In genomic region chr2:175008801-175009495, GRCh38 we compare ENCODE assay signal across 19 cellular contexts.
"Had no signal": no experiment of that assay in that cellular context is flagged by ENCODE, and none has a peak within 500 bp of the region (broad histone marks: within the 10 kb centered on the region; RNA-seq: fewer than 3 reads in every experiment).

No MANE protein-coding gene starts in this region.

- H3K9me3 Mint-ChIP-seq: activated naive CD4-positive, alpha-beta T cell treated with anti-CD3 and anti-CD28 coated beads, Interleukin-2, amount 10 ng/mL, durations not matched to agents 7 days and 5 days; brain; memory B cell; neural progenitor cell had no signal

- H3K4me3 Mint-ChIP-seq: activated CD4-positive, alpha-beta memory T cell treated with anti-CD3 and anti-CD28 coated beads, Interleukin-2, amount 10 ng/mL, durations not matched to agents 7 days and 5 days; activated CD4-positive, alpha-beta T cell treated with anti-CD3 and anti-CD28 coated beads, Interleukin-2, amount 10 ng/mL, durations not matched to agents 24 days and 14 days; activated naive CD4-positive, alpha-beta T cell treated with anti-CD3 and anti-CD28 coated beads, Interleukin-2, amount 10 ng/mL, durations not matched to agents 7 days and 5 days; activated T-cell treated with anti-CD3 and anti-CD28 coated beads, Interleukin-2, amount 50 U/mL, for 72 hours; memory B cell; naive thymus-derived CD8-positive, alpha-beta T cell; neural progenitor cell had no signal

- H3K27ac Mint-ChIP-seq: activated CD4-positive, alpha-beta memory T cell treated with anti-CD3 and anti-CD28 coated beads, Interleukin-2, amount 10 ng/mL, durations not matched to agents 7 days and 5 days; activated CD4-positive, alpha-beta T cell treated with anti-CD3 and anti-CD28 coated beads, Interleukin-2, amount 10 ng/mL, durations not matched to agents 24 days and 14 days; activated naive CD4-positive, alpha-beta T cell treated with anti-CD3 and anti-CD28 coated beads, Interleukin-2, amount 10 ng/mL, durations not matched to agents 7 days and 5 days; activated T-cell treated with anti-CD3 and anti-CD28 coated beads, Interleukin-2, amount 50 U/mL, for 72 hours; memory B cell; naive thymus-derived CD8-positive, alpha-beta T cell; neural progenitor cell; progenitor cell of endocrine pancreas had no signal

- H3K27me3 ChIP-seq: neural progenitor cell had no signal

- ATAC-seq: activated CD4-positive, CD25-positive, alpha-beta regulatory T cell treated with anti-CD3 and anti-CD28 coated beads, Interleukin-2, amount 50 U/mL, for 24 hours; activated T-cell treated with anti-CD3 and anti-CD28 coated beads, Interleukin-2, amount 50 U/mL, for 72 hours; naive thymus-derived CD8-positive, alpha-beta T cell had no signal

- H3K4me3 ChIP-seq: neural progenitor cell had no signal

- H3K36me3 ChIP-seq: neural progenitor cell had no signal

- DNase-seq: activated CD4-positive, alpha-beta memory T cell treated with anti-CD3 and anti-CD28 coated beads, Interleukin-2, amount 10 ng/mL, durations not matched to agents 7 days and 5 days; activated CD4-positive, alpha-beta T cell treated with anti-CD3 and anti-CD28 coated beads, Interleukin-2, amount 10 ng/mL, durations not matched to agents 24 days and 14 days; activated effector memory CD4-positive, alpha-beta T cell treated with Interleukin-2 at 50 U/mL for 16 hours; activated naive CD4-positive, alpha-beta T cell treated with anti-CD3 and anti-CD28 coated beads, Interleukin-2, amount 10 ng/mL, durations not matched to agents 7 days and 5 days; activated T-cell treated with anti-CD3 and anti-CD28 coated beads, Interleukin-2, amount 50 U/mL, for 72 hours; anterior cingulate cortex; central memory CD4-positive, alpha-beta T cell; dermis blood vessel endothelial cell; effector CD8-positive, alpha-beta T cell; hypothalamus; naive thymus-derived CD8-positive, alpha-beta T cell; retina; stimulated activated CD4-positive, alpha-beta T cell treated with anti-CD3 and anti-CD28 coated beads, Interleukin-4, amount 100 ng/mL, for 24 hours; stimulated activated naive CD4-positive, alpha-beta T cell treated with Interleukin-2 at 50 U/mL for 16 hours had no signal

- H3K36me3 Mint-ChIP-seq: brain, memory B cell, neural progenitor cell had no signal

- H3K4me1 Mint-ChIP-seq: memory B cell had no signal

- H3K27ac ChIP-seq: neural progenitor cell had no signal
